In genomic region chr21:5154641-5154982, GRCh38 we compare ENCODE assay signal across 8 cellular contexts.
A peak's percentile ranks its signal among the peaks of the same experiment; 100 is the strongest.
DNase-seq lines count a peak whose midpoint lies in the region; ATAC-seq and TF ChIP-seq lines count a peak whose summit lies in the region.
"Not testable (repeated sequence)": the region's sequence is repeated elsewhere in the genome, so short reads cannot be mapped to it uniquely, and the experiment has no call there.

No MANE protein-coding gene starts in this region.

- CTCF ChIA-PET in activated CD4-positive, alpha-beta memory T cell treated with anti-CD3 and anti-CD28 coated beads for 36 hours (lab: Charles Lee): not testable (repeated sequence)

- not testable (repeated sequence) for H3K4me1 Mint-ChIP-seq in activated CD4-positive, alpha-beta memory T cell treated with anti-CD3 and anti-CD28 coated beads for 36 hours (ENCODE audit: low read depth)

- intact Hi-C loops in activated CD4-positive, alpha-beta memory T cell treated with anti-CD3 and anti-CD28 coated beads for 36 hours (cut with micrococcal nuclease): not testable (repeated sequence)

- H3K4me3 Mint-ChIP-seq in activated CD4-positive, alpha-beta memory T cell treated with anti-CD3 and anti-CD28 coated beads for 36 hours: not testable (repeated sequence)

- TF ChIP-seq POLR2A in GM18505 (IDR thresholded peaks at IDR 0.05; ENCODE audit: borderline replicate concordance, extremely low read depth, insufficient read depth, insufficient read length): not testable (repeated sequence)

- DNase-seq in LHCN-M2 (ENCODE audit: low read depth): peak; percentile 58
- DNase-seq in activated CD4-positive, alpha-beta memory T cell treated with anti-CD3 and anti-CD28 coated beads for 36 hours: peak; percentile 94
- DNase-seq in central memory CD4-positive, alpha-beta T cell: peak; percentile 91
- peak; percentile 69 for DNase-seq in inferior parietal cortex (ENCODE audit: extremely low spot score)
- peak; percentile 90 for DNase-seq in retina
- peak; percentile 82 for DNase-seq in superior temporal gyrus (ENCODE audit: extremely low spot score)

- H3K9me3 Mint-ChIP-seq in activated CD4-positive, alpha-beta memory T cell treated with anti-CD3 and anti-CD28 coated beads for 36 hours: not testable (repeated sequence)

- ATAC-seq in GM18505 (IDR thresholded peaks at IDR 0.05; ENCODE audit: unreplicated experiment): peak; percentile 96
- peak; percentile 93 for ATAC-seq in HG02588 (IDR thresholded peaks at IDR 0.05; ENCODE audit: unreplicated experiment)

- H3K27me3 Mint-ChIP-seq in activated CD4-positive, alpha-beta memory T cell treated with anti-CD3 and anti-CD28 coated beads for 36 hours: not testable (repeated sequence)

- not testable (repeated sequence) for H3K36me3 Mint-ChIP-seq in activated CD4-positive, alpha-beta memory T cell treated with anti-CD3 and anti-CD28 coated beads for 36 hours

- H3K27ac Mint-ChIP-seq in activated CD4-positive, alpha-beta memory T cell treated with anti-CD3 and anti-CD28 coated beads for 36 hours: not testable (repeated sequence)

- POLR2A ChIA-PET in activated CD4-positive, alpha-beta memory T cell treated with anti-CD3 and anti-CD28 coated beads for 36 hours (lab: Charles Lee): not testable (repeated sequence)

Comparison
In these comparisons a context has a peak if more than half of its experiments do, and no peak if none do; other contexts are left out.
1. Peak in every context shown above with its lines: DNase-seq and ATAC-seq.